ENCODE assay signal across 10 cellular contexts in genomic region chr12:34400423-34400881, GRCh38.
DNase-seq lines count a peak whose midpoint lies in the region; ATAC-seq and TF ChIP-seq lines count a peak whose summit lies in the region.
"Had no signal": no experiment of that assay in that cellular context is flagged by ENCODE, and none has a peak within 500 bp of the region (broad histone marks: within the 10 kb centered on the region; RNA-seq: fewer than 3 reads in every experiment).

No MANE protein-coding gene starts in this region.

- no peak overlapping the region for H3K4me2 ChIP-seq in hepatocyte

- H3K9me3 ChIP-seq in hepatocyte (ENCODE audit: low read depth): no peaks in the 10 kb centered on the region
- peaks cover 0 to 100% (median 100%) of the 10 kb centered on the region in 8 donors for H3K9me3 ChIP-seq in spleen

- no peak overlapping the region for H3K27ac Mint-ChIP-seq in activated CD8-positive, alpha-beta memory T cell treated with anti-CD3 and anti-CD28 coated beads, Interleukin-2, amount 10 ng/mL, durations not matched to agents 7 days and 5 days
- H3K27ac Mint-ChIP-seq in activated B cell treated with CpG ODN at 0.5 μM for 24 hours: no peak overlapping the region

- H3K4me3 ChIP-seq in hepatocyte (no peak overlapping the region), spleen (no peak overlapping the region)

- WGBS in hepatocyte (ENCODE audit: low lambda C conversion rate, missing lambda C conversion rate): 83% methylated on average over 12 of the region's 12 CpGs
- WGBS in spleen, 5 donors: 76 to 87% (median 79%) methylated on average over 9 to 12 of the region's 12 CpGs

- peak; percentile 15 for DNase-seq in activated CD8-positive, alpha-beta memory T cell treated with anti-CD3 and anti-CD28 coated beads for 24 hours
- no peak for DNase-seq in activated CD8-positive, alpha-beta memory T cell treated with anti-CD3 and anti-CD28 coated beads, Interleukin-2, amount 10 ng/mL, durations not matched to agents 7 days and 5 days
- DNase-seq in activated B cell treated with CpG ODN at 0.5 μM for 24 hours (peak; percentile 7), hepatocyte (ENCODE audit: low spot score) (peak; percentile 2), spleen (peak; percentile 61), globus pallidus (ENCODE audit: low spot score) (no peak), NCI-H1436 (lab: John Stamatoyannopoulos, UW) (no peak)
- DNase-seq: brain microvascular endothelial cell; stimulated activated CD4-positive, alpha-beta T cell treated with anti-CD3 and anti-CD28 coated beads, Interleukin-12 subunit alpha, Interleukin-12 subunit beta, amount 100 ng/mL, for 4 hours had no signal

- no peak overlapping the region for H3K27ac ChIP-seq in hepatocyte
- no peak overlapping the region for H3K27ac ChIP-seq in spleen
- H3K27ac ChIP-seq: brain microvascular endothelial cell had no signal

- intact Hi-C loops in activated B cell treated with CpG ODN at 0.5 μM for 24 hours (cut with micrococcal nuclease) (no loop called here), spleen (cut with DNase I; ENCODE audit: low total_unique reads) (no loop called here)

- no peaks in the 10 kb centered on the region for H3K27me3 Mint-ChIP-seq in activated CD8-positive, alpha-beta memory T cell treated with anti-CD3 and anti-CD28 coated beads, Interleukin-2, amount 10 ng/mL, durations not matched to agents 7 days and 5 days
- H3K27me3 Mint-ChIP-seq in activated B cell treated with CpG ODN at 0.5 μM for 24 hours: no peaks in the 10 kb centered on the region

- H3K27me3 ChIP-seq in hepatocyte (no peaks in the 10 kb centered on the region), spleen (replicated peaks in 1 of 7) (no peaks in the 10 kb centered on the region)
- H3K27me3 ChIP-seq: brain microvascular endothelial cell had no signal

- no peak for TF ChIP-seq POLR2A in spleen (IDR thresholded peaks at IDR 0.05)

- TF ChIP-seq CTCF in activated B cell treated with CpG ODN at 0.5 μM for 24 hours (IDR thresholded peaks at IDR 0.05) (no peak), hepatocyte (IDR thresholded peaks at IDR 0.05; ENCODE audit: poor library complexity) (no peak), spleen (IDR thresholded peaks at IDR 0.05 in 8 of 11, conservative IDR thresholded peaks at IDR 0.05 in 3 of 11) (no peak)

- H3K36me3 ChIP-seq in hepatocyte (replicated peaks; ENCODE audit: insufficient read depth, low read depth) (no peaks in the 10 kb centered on the region), spleen (no peaks in the 10 kb centered on the region)
- H3K36me3 ChIP-seq: brain microvascular endothelial cell had no signal

- H3K9me2 ChIP-seq in hepatocyte (replicated peaks; ENCODE audit: insufficient read depth): no peaks in the 10 kb centered on the region

- no peak overlapping the region for H2AFZ ChIP-seq in hepatocyte

- H3K4me1 ChIP-seq in hepatocyte (ENCODE audit: insufficient read depth) (no peaks in the 10 kb centered on the region), spleen (no peaks in the 10 kb centered on the region)

- POLR2A ChIA-PET in activated B cell treated with CpG ODN at 0.5 μM for 24 hours (lab: Charles Lee): no interaction called here

- ATAC-seq in activated CD8-positive, alpha-beta memory T cell treated with anti-CD3 and anti-CD28 coated beads, Interleukin-2, amount 10 ng/mL, durations not matched to agents 7 days and 5 days: no peak
- ATAC-seq in activated B cell treated with CpG ODN at 0.5 μM for 24 hours (ENCODE audit: low read depth): no peak
- no peak for ATAC-seq in GM18858 (IDR thresholded peaks at IDR 0.05; ENCODE audit: unreplicated experiment)

- H3K9me3 Mint-ChIP-seq in activated CD8-positive, alpha-beta memory T cell treated with anti-CD3 and anti-CD28 coated beads, Interleukin-2, amount 10 ng/mL, durations not matched to agents 7 days and 5 days (ENCODE audit: low read depth): peaks cover 12% of the 10 kb centered on the region
- H3K9me3 Mint-ChIP-seq in activated B cell treated with CpG ODN at 0.5 μM for 24 hours: peaks cover 11% of the 10 kb centered on the region

- no peak overlapping the region for H3K4me3 Mint-ChIP-seq in activated CD8-positive, alpha-beta memory T cell treated with anti-CD3 and anti-CD28 coated beads, Interleukin-2, amount 10 ng/mL, durations not matched to agents 7 days and 5 days
- H3K4me3 Mint-ChIP-seq in activated B cell treated with CpG ODN at 0.5 μM for 24 hours: no peak overlapping the region

- H4K20me1 ChIP-seq in hepatocyte (ENCODE audit: insufficient read depth, poor library complexity, severe bottlenecking): no peaks in the 10 kb centered on the region

- CTCF ChIA-PET in activated CD8-positive, alpha-beta memory T cell treated with anti-CD3 and anti-CD28 coated beads, Interleukin-2, amount 10 ng/mL, durations not matched to agents 7 days and 5 days (lab: Charles Lee): no interaction called here
- CTCF ChIA-PET in activated B cell treated with CpG ODN at 0.5 μM for 24 hours (lab: Charles Lee): no interaction called here

- H3K36me3 Mint-ChIP-seq in activated CD8-positive, alpha-beta memory T cell treated with anti-CD3 and anti-CD28 coated beads, Interleukin-2, amount 10 ng/mL, durations not matched to agents 7 days and 5 days: peaks cover 3% of the 10 kb centered on the region
- no peaks in the 10 kb centered on the region for H3K36me3 Mint-ChIP-seq in activated B cell treated with CpG ODN at 0.5 μM for 24 hours (ENCODE audit: low read depth)

- H3K79me2 ChIP-seq in hepatocyte: no peaks in the 10 kb centered on the region

- no peaks in the 10 kb centered on the region for H3K4me1 Mint-ChIP-seq in activated CD8-positive, alpha-beta memory T cell treated with anti-CD3 and anti-CD28 coated beads, Interleukin-2, amount 10 ng/mL, durations not matched to agents 7 days and 5 days
- H3K4me1 Mint-ChIP-seq in activated B cell treated with CpG ODN at 0.5 μM for 24 hours: no peaks in the 10 kb centered on the region

Comparison
In these comparisons a context has a peak if more than half of its experiments do, and no peak if none do; other contexts are left out.
1. DNase-seq: peak in activated CD8-positive, alpha-beta memory T cell treated with anti-CD3 and anti-CD28 coated beads for 24 hours (single experiment), activated B cell treated with CpG ODN at 0.5 μM for 24 hours (single experiment), hepatocyte (single experiment) and spleen (single experiment); none in activated CD8-positive, alpha-beta memory T cell treated with anti-CD3 and anti-CD28 coated beads, Interleukin-2, amount 10 ng/mL, durations not matched to agents 7 days and 5 days (single experiment), globus pallidus (single experiment) and NCI-H1436 (single experiment).